Comparison of ENCODE assay signal across 14 cellular contexts in the genomic region with DNA sequence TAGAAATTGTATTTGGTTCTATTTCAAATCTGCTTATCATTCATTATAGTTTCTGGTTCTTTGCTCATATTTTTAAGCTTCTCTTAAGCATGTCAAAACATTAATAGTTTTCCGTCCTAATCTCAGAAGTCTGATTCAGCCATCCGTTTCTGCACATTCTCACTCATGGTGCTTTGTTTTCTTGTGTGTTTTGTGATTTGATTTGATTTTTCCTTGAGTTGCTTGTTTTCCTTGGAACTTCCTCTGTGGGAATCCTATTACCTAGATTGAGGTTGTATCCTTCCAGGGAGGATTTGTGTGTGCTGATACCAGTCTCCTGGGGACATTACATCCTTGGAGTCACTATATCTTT. TPM values are rescaled to one million over a fixed set of nuclear protein-coding genes. Genes with fewer than 3 reads are reported as not detected.
DNase-seq lines count a peak whose midpoint lies in the region; ATAC-seq and TF ChIP-seq lines count a peak whose summit lies in the region.
"Had no signal": no experiment of that assay in that cellular context is flagged by ENCODE, and none has a peak within 500 bp of the region (broad histone marks: within the 10 kb centered on the region; RNA-seq: fewer than 3 reads in every experiment).

No MANE protein-coding gene starts in this region.

- peaks cover 65% of the 10 kb centered on the region for H3K36me3 Mint-ChIP-seq in nephron progenitor cell (ENCODE audit: low read depth)
- peaks cover 5% of the 10 kb centered on the region for H3K36me3 Mint-ChIP-seq in natural killer cell treated with Interleukin-12 subunit alpha and Interleukin-12 subunit beta and Interleukin-15 and Interleukin-18, amount 100 ng/mL, for 72 hours
- H3K36me3 Mint-ChIP-seq in chondrocyte (ENCODE audit: low read depth): peaks cover 4% of the 10 kb centered on the region

- WGBS in HUES64: 93% methylated on average over 2 of the region's 2 CpGs

- peak; percentile 7 for ATAC-seq in GM21737 (IDR thresholded peaks at IDR 0.05; ENCODE audit: unreplicated experiment)
- ATAC-seq in natural killer cell treated with Interleukin-12 subunit alpha and Interleukin-12 subunit beta and Interleukin-15 and Interleukin-18, amount 100 ng/mL, for 72 hours: no peak
- ATAC-seq: body of pancreas had no signal

- peaks cover 45% of the 10 kb centered on the region for H3K4me1 Mint-ChIP-seq in nephron progenitor cell
- H3K4me1 Mint-ChIP-seq in natural killer cell treated with Interleukin-12 subunit alpha and Interleukin-12 subunit beta and Interleukin-15 and Interleukin-18, amount 100 ng/mL, for 72 hours (ENCODE audit: low read depth in 2 of 2): peaks cover 26 to 30% of the 10 kb centered on the region in 2 donors
- H3K4me1 Mint-ChIP-seq in chondrocyte (ENCODE audit: low read depth): peaks cover 43% of the 10 kb centered on the region

- no peaks in the 10 kb centered on the region for H3K36me3 ChIP-seq in HUES64 (ENCODE audit: insufficient read depth, low read length)

- no peaks in the 10 kb centered on the region for H3K27me3 ChIP-seq in HUES64 (ENCODE audit: insufficient read depth, low read length)
- H3K27me3 ChIP-seq: body of pancreas had no signal

- peaks cover 62% of the 10 kb centered on the region for H3K4me1 ChIP-seq in HUES64 (ENCODE audit: insufficient read depth, low read length)

- H3K9me3 Mint-ChIP-seq in nephron progenitor cell: peaks cover 45% of the 10 kb centered on the region
- H3K9me3 Mint-ChIP-seq in natural killer cell treated with Interleukin-12 subunit alpha and Interleukin-12 subunit beta and Interleukin-15 and Interleukin-18, amount 100 ng/mL, for 72 hours: no peaks in the 10 kb centered on the region
- peaks cover 6% of the 10 kb centered on the region for H3K9me3 Mint-ChIP-seq in chondrocyte (ENCODE audit: low read depth)

- no peak for DNase-seq in nephron progenitor cell
- DNase-seq in NCI-H1105 treated with DMSO at 0.1 percent for 48 hours (lab: John Stamatoyannopoulos, UW): no peak
- no peak for DNase-seq in natural killer cell treated with Interleukin-12 subunit alpha and Interleukin-12 subunit beta and Interleukin-15 and Interleukin-18, amount 100 ng/mL, for 72 hours (ENCODE audit: low spot score)
- DNase-seq in cardiac septum (ENCODE audit: low spot score): no peak
- no peak for DNase-seq in chondrocyte (ENCODE audit: low spot score)
- DNase-seq: activated CD8-positive, alpha-beta memory T cell treated with anti-CD3 and anti-CD28 coated beads, Interleukin-2, amount 50 U/mL, for 4 hours; body of pancreas; GOT3; mucosa of descending colon; NCI-H2081 treated with DMSO at 0.1 percent for 48 hours had no signal

- no peaks in the 10 kb centered on the region for H3K9me3 ChIP-seq in HUES64 (ENCODE audit: insufficient read depth, low read depth, low read length)
- H3K9me3 ChIP-seq: body of pancreas, mucosa of descending colon had no signal

- H3K27me3 Mint-ChIP-seq in nephron progenitor cell (ENCODE audit: low read depth, poor library complexity) (no peaks in the 10 kb centered on the region), chondrocyte (ENCODE audit: low read depth) (no peaks in the 10 kb centered on the region)
- H3K27me3 Mint-ChIP-seq in natural killer cell treated with Interleukin-12 subunit alpha and Interleukin-12 subunit beta and Interleukin-15 and Interleukin-18, amount 100 ng/mL, for 72 hours: peaks cover 26 to 55% of the 10 kb centered on the region in 2 donors

- peak overlapping the region; percentile 37 for H3K4me3 ChIP-seq in HUES64 (ENCODE audit: low read length)
- H3K4me3 ChIP-seq: body of pancreas, mucosa of descending colon had no signal

- H3K9ac ChIP-seq in HUES64 (ENCODE audit: low read depth, low read length): peak overlapping the region; percentile 73

- intact Hi-C loops in cardiac septum (cut with DNase I): no loop called here

- H3K4me3 Mint-ChIP-seq in nephron progenitor cell (no peak overlapping the region), chondrocyte (ENCODE audit: unreplicated experiment) (no peak overlapping the region)
- no peak overlapping the region for H3K4me3 Mint-ChIP-seq in natural killer cell treated with Interleukin-12 subunit alpha and Interleukin-12 subunit beta and Interleukin-15 and Interleukin-18, amount 100 ng/mL, for 72 hours

- peak overlapping the region; percentile 97 for H3K27ac Mint-ChIP-seq in nephron progenitor cell
- H3K27ac Mint-ChIP-seq in natural killer cell treated with Interleukin-12 subunit alpha and Interleukin-12 subunit beta and Interleukin-15 and Interleukin-18, amount 100 ng/mL, for 72 hours: no peak overlapping the region
- H3K27ac Mint-ChIP-seq in chondrocyte (ENCODE audit: unreplicated experiment): no peak overlapping the region

- H3K27ac ChIP-seq in HUES64 (ENCODE audit: low read depth, low read length) (peak overlapping the region; percentile 80), cingulate gyrus (ENCODE audit: low read depth, low read length) (peak overlapping the region; percentile 84)
- H3K27ac ChIP-seq: body of pancreas had no signal

- no peak for TF ChIP-seq CTCF in nephron progenitor cell (IDR thresholded peaks at IDR 0.05)
- no peak for TF ChIP-seq CTCF in chondrocyte (IDR thresholded peaks at IDR 0.05)

RNA-seq across cellular contexts. Expression of gene SNX9, which starts 7.9 kb away (rescaled TPM):
- polyA plus RNA-seq in HUES64 (2013, experiment 1 of 2): 23.2 TPM
- 24.6 TPM for polyA plus RNA-seq in HUES64 (2013, experiment 2 of 2)
- total RNA-seq in natural killer cell treated with Interleukin-12 subunit alpha and Interleukin-12 subunit beta and Interleukin-15 and Interleukin-18, amount 100 ng/mL, for 72 hours: 10 to 100 TPM in 1 of 2 donors, 1 to 10 TPM in 1; 5.4 to 14.6 TPM
- total RNA-seq in cardiac septum (34.2 TPM), chondrocyte (31.7 to 47.1 TPM (median 43.9 TPM) in 3 replicates)
- total RNA-seq: OCI-LY7 had no signal
